13 cellular contexts compared by ENCODE assay signal in genomic region chr9:109399258-109399767, GRCh38.
DNase-seq lines count a peak whose midpoint lies in the region; ATAC-seq, FAIRE-seq and TF ChIP-seq lines count a peak whose summit lies in the region.
"Had no signal": no experiment of that assay in that cellular context is flagged by ENCODE, and none has a peak within 500 bp of the region (broad histone marks: within the 10 kb centered on the region; RNA-seq: fewer than 3 reads in every experiment).

No MANE protein-coding gene starts in this region.

- H3K4me1 ChIP-seq in KMS-11 (ENCODE audit: low read depth, poor library complexity, severe bottlenecking) (peaks cover 40% of the 10 kb centered on the region), esophagus muscularis mucosa (no peaks in the 10 kb centered on the region)

- H3K27me3 ChIP-seq in KMS-11 (ENCODE audit: insufficient read depth, low read depth) (no peaks in the 10 kb centered on the region), esophagus muscularis mucosa (peaks cover 0 to 10% (median 0%) of the 10 kb centered on the region in 4 donors)

- peak overlapping the region; percentile 40; the same call in 1 of the 2 replicates for H3K27ac ChIP-seq in KMS-11
- H3K27ac ChIP-seq in esophagus muscularis mucosa (replicated peaks in 1 of 4), result no peak overlapping the region

- no peaks in the 10 kb centered on the region for H3K79me2 ChIP-seq in KMS-11 (ENCODE audit: insufficient read depth, low read depth)

- ATAC-seq in GM19397 (IDR thresholded peaks at IDR 0.05; ENCODE audit: unreplicated experiment) (peak; percentile 83), HG02885 (IDR thresholded peaks at IDR 0.05; ENCODE audit: poor library complexity, unreplicated experiment) (peak; percentile 67)

- H3K4me2 ChIP-seq in KMS-11, result peak overlapping the region; percentile 83

- WGBS in esophagus muscularis mucosa, result 93% methylated on average over 6 of the region's 6 CpGs

- H2AFZ ChIP-seq in KMS-11 (ENCODE audit: low read depth), result no peak overlapping the region

- no peak for TF ChIP-seq POLR2A in esophagus muscularis mucosa (IDR thresholded peaks at IDR 0.05; ENCODE audit: low read depth)

- intact Hi-C loops in esophagus muscularis mucosa (cut with DNase I), result no loop called here

- no peaks in the 10 kb centered on the region for H3K9me3 ChIP-seq in esophagus muscularis mucosa

- TF ChIP-seq EP300 in esophagus muscularis mucosa (IDR thresholded peaks at IDR 0.05), result no peak

- no peaks in the 10 kb centered on the region for H4K20me1 ChIP-seq in KMS-11 (ENCODE audit: insufficient read depth)

- FAIRE-seq in GM18507 (lab: Jason Lieb, UNC), result peak; percentile 82
- FAIRE-seq: astrocyte, keratinocyte had no signal

- H3K36me3 ChIP-seq in KMS-11 (ENCODE audit: insufficient read depth), result no peaks in the 10 kb centered on the region
- H3K36me3 ChIP-seq in esophagus muscularis mucosa, result peaks cover 0 to 76% (median 0%) of the 10 kb centered on the region in 4 donors

- no peak for TF ChIP-seq CTCF in KMS-11 (conservative IDR thresholded peaks at IDR 0.05; ENCODE audit: low read depth, low read length)
- no peak for TF ChIP-seq CTCF in esophagus muscularis mucosa (IDR thresholded peaks at IDR 0.05)

- H3K9ac ChIP-seq in KMS-11, result no peak overlapping the region

- DNase-seq in GM18507 (ENCODE audit: extremely low spot score, insufficient read length, low read depth) (peak; percentile 33), esophagus muscularis mucosa (ENCODE audit: extremely low spot score) (no peak), HPDE6-E6E7 (ENCODE audit: extremely low spot score) (no peak)
- no peak for DNase-seq in activated naive CD4-positive, alpha-beta T cell (lab: John Stamatoyannopoulos, UW)
- no peak for DNase-seq in stimulated activated CD4-positive, alpha-beta T cell treated with anti-CD3 and anti-CD28 coated beads, Interleukin-4, amount 100 ng/mL, for 4 hours
- DNase-seq: erythroblast, HCEC 1CT, NCI-H1048 had no signal

- no peak overlapping the region for H3K4me3 ChIP-seq in KMS-11 (IDR thresholded peaks at IDR 0.05; ENCODE audit: insufficient read depth, low read depth, low read length)
- no peak overlapping the region for H3K4me3 ChIP-seq in esophagus muscularis mucosa
